14 cellular contexts compared by ENCODE assay signal in genomic region chrX:47648376-47648775, GRCh38. TPM values are rescaled to one million over a fixed set of nuclear protein-coding genes. Genes with fewer than 3 reads are reported as not detected.
DNase-seq lines count a peak whose midpoint lies in the region; ATAC-seq and TF ChIP-seq lines count a peak whose summit lies in the region.
"Had no signal": no experiment of that assay in that cellular context is flagged by ENCODE, and none has a peak within 500 bp of the region (broad histone marks: within the 10 kb centered on the region; RNA-seq: fewer than 3 reads in every experiment).

No MANE protein-coding gene starts in this region.

- peak overlapping the region; percentile 90 for H3K4me3 Mint-ChIP-seq in activated CD8-positive, alpha-beta T cell treated with anti-CD3 and anti-CD28 coated beads, Interleukin-2, amount 10 ng/mL, durations not matched to agents 7 days and 5 days

- peaks cover 53% of the 10 kb centered on the region for H3K36me3 Mint-ChIP-seq in activated CD8-positive, alpha-beta T cell treated with anti-CD3 and anti-CD28 coated beads, Interleukin-2, amount 10 ng/mL, durations not matched to agents 7 days and 5 days (ENCODE audit: low read depth)

- H3K27me3 Mint-ChIP-seq in activated CD8-positive, alpha-beta T cell treated with anti-CD3 and anti-CD28 coated beads, Interleukin-2, amount 10 ng/mL, durations not matched to agents 7 days and 5 days (ENCODE audit: low read depth), result no peaks in the 10 kb centered on the region

- POLR2A ChIA-PET in activated CD8-positive, alpha-beta T cell treated with anti-CD3 and anti-CD28 coated beads, Interleukin-2, amount 10 ng/mL, durations not matched to agents 7 days and 5 days (lab: Charles Lee), result no interaction called here

- ATAC-seq in activated CD8-positive, alpha-beta T cell treated with anti-CD3 and anti-CD28 coated beads, Interleukin-2, amount 10 ng/mL, durations not matched to agents 7 days and 5 days, result no peak
- no peak for ATAC-seq in GM21825 (IDR thresholded peaks at IDR 0.05; ENCODE audit: unreplicated experiment)
- ATAC-seq: gastroesophageal sphincter, left lung had no signal

- H3K4me3 ChIP-seq in AG10803 (ENCODE audit: low read length), result peak overlapping the region; percentile 12
- peak overlapping the region; percentile 80; the same call in 1 of the 2 replicates for H3K4me3 ChIP-seq in GM08714 (ENCODE audit: low read length)
- H3K4me3 ChIP-seq: gastroesophageal sphincter had no signal

- TF ChIP-seq CTCF in AG10803 (conservative IDR thresholded peaks at IDR 0.05; ENCODE audit: low read length), result no peak

- H3K27ac Mint-ChIP-seq in activated CD8-positive, alpha-beta T cell treated with anti-CD3 and anti-CD28 coated beads, Interleukin-2, amount 10 ng/mL, durations not matched to agents 7 days and 5 days, result peak overlapping the region; percentile 96

- no peaks in the 10 kb centered on the region for H3K9me3 Mint-ChIP-seq in activated CD8-positive, alpha-beta T cell treated with anti-CD3 and anti-CD28 coated beads, Interleukin-2, amount 10 ng/mL, durations not matched to agents 7 days and 5 days (ENCODE audit: insufficient read depth)

- DNase-seq in AG10803 (ENCODE audit: low read depth) (no peak), islet precursor cell (peak; percentile 15), NCI-H526 treated with DMSO at 0.1 percent for 48 hours (lab: John Stamatoyannopoulos, UW) (no peak), NCI-H1048 (lab: John Stamatoyannopoulos, UW) (no peak)
- peak; percentile 41 for DNase-seq in activated CD8-positive, alpha-beta T cell treated with anti-CD3 and anti-CD28 coated beads, Interleukin-2, amount 10 ng/mL, durations not matched to agents 7 days and 5 days
- no peak for DNase-seq in stimulated activated CD4-positive, alpha-beta T cell treated with anti-CD3 and anti-CD28 coated beads, Interleukin-1b, Interleukin-23, amount 100 ng/mL, for 48 hours
- DNase-seq: COR-L47, left lung, NCI-H1694, transverse colon had no signal

- H3K4me1 Mint-ChIP-seq in activated CD8-positive, alpha-beta T cell treated with anti-CD3 and anti-CD28 coated beads, Interleukin-2, amount 10 ng/mL, durations not matched to agents 7 days and 5 days (ENCODE audit: low read depth), result peaks cover 66% of the 10 kb centered on the region

- CTCF ChIA-PET in activated CD8-positive, alpha-beta T cell treated with anti-CD3 and anti-CD28 coated beads, Interleukin-2, amount 10 ng/mL, durations not matched to agents 7 days and 5 days (lab: Charles Lee), result interaction anchor here (2.2 kb wide), 1 partner anchor 18 kb away, joined by 4 read pairs; the partner anchor contains the start of gene CFP

RNA-seq across cellular contexts. Expression of gene ELK1, which starts 2.0 kb away (rescaled TPM):
- total RNA-seq in activated CD8-positive, alpha-beta T cell treated with anti-CD3 and anti-CD28 coated beads, Interleukin-2, amount 10 ng/mL, durations not matched to agents 7 days and 5 days, result 10 to 100 TPM; 56.9 to 58.7 TPM

RNA-seq across cellular contexts. Expression of gene UXT, which starts 10.6 kb away (rescaled TPM):
- total RNA-seq in activated CD8-positive, alpha-beta T cell treated with anti-CD3 and anti-CD28 coated beads, Interleukin-2, amount 10 ng/mL, durations not matched to agents 7 days and 5 days, result 100 to 1,000 TPM; 148 to 156 TPM

RNA-seq across cellular contexts. Expression of gene CFP, which starts 18.6 kb away (rescaled TPM):
- total RNA-seq in activated CD8-positive, alpha-beta T cell treated with anti-CD3 and anti-CD28 coated beads, Interleukin-2, amount 10 ng/mL, durations not matched to agents 7 days and 5 days, result 10 to 100 TPM; 11.5 to 13.1 TPM

RNA-seq across cellular contexts. Expression of gene SYN1, which starts 28.7 kb away (rescaled TPM):
- total RNA-seq in activated CD8-positive, alpha-beta T cell treated with anti-CD3 and anti-CD28 coated beads, Interleukin-2, amount 10 ng/mL, durations not matched to agents 7 days and 5 days, result under 1 TPM; 0.57 to 0.58 TPM
- total RNA-seq: HT1080 had no signal

Comparison
In these comparisons a context has a peak if more than half of its experiments do, and no peak if none do; other contexts are left out.
1. DNase-seq: peak in activated CD8-positive, alpha-beta T cell treated with anti-CD3 and anti-CD28 coated beads, Interleukin-2, amount 10 ng/mL, durations not matched to agents 7 days and 5 days (single experiment) and islet precursor cell (single experiment); none in AG10803 (single experiment), stimulated activated CD4-positive, alpha-beta T cell treated with anti-CD3 and anti-CD28 coated beads, Interleukin-1b, Interleukin-23, amount 100 ng/mL, for 48 hours (single experiment), NCI-H526 treated with DMSO at 0.1 percent for 48 hours (single experiment) and NCI-H1048 (single experiment).